In the genomic region with DNA sequence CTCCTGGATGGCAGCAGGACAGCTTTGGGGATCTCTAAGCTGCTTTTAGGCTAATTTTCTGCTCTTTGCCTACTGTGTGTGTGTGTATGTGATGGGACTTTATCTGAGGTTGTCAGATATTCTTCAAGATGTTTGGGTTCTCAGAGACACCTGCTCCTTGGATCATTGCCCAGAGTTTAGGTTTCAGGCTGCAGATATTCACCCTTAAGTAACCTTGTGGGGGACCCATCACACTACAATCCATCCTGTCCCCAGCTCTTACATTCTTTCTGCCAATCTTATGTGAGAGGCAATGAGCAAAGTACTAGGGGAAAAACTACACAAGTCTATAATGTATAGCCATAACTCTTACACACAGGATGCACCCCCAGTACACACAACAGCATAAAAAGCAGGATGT, we compare ENCODE assay signal across 16 cellular contexts.
DNase-seq lines count a peak whose midpoint lies in the region; ATAC-seq, FAIRE-seq and TF ChIP-seq lines count a peak whose summit lies in the region.
"Had no signal": no experiment of that assay in that cellular context is flagged by ENCODE, and none has a peak within 500 bp of the region (broad histone marks: within the 10 kb centered on the region; RNA-seq: fewer than 3 reads in every experiment).

No MANE protein-coding gene starts in this region.

- peak; percentile 71 for FAIRE-seq in GM18507 (lab: Jason Lieb, UNC)
- no peak for FAIRE-seq in RCC 7860 (lab: Jason Lieb, UNC)
- FAIRE-seq: endometrium, TTC549 had no signal

- H3K36me3 Mint-ChIP-seq in WTC11: no peaks in the 10 kb centered on the region
- H3K36me3 Mint-ChIP-seq: naive thymus-derived CD8-positive, alpha-beta T cell had no signal

- peaks cover 3% of the 10 kb centered on the region; the same call in 1 of the 2 replicates for H3K9me3 Mint-ChIP-seq in WTC11

- no peak for TF ChIP-seq CTCF in WTC11 (IDR thresholded peaks at IDR 0.05)

- no peaks in the 10 kb centered on the region for H3K4me1 Mint-ChIP-seq in WTC11

- H3K27me3 Mint-ChIP-seq in WTC11 (ENCODE audit: low read depth): no peaks in the 10 kb centered on the region
- H3K27me3 Mint-ChIP-seq: naive thymus-derived CD8-positive, alpha-beta T cell; stimulated activated naive CD8-positive, alpha-beta T cell treated with anti-CD3 and anti-CD28 coated beads, Interleukin-15, Interleukin-2, amounts not matched to agents 100 ng/mL and 50 ng/mL, for 24 hours had no signal

- ATAC-seq in GM19467 (IDR thresholded peaks at IDR 0.05; ENCODE audit: unreplicated experiment) (peak; percentile 50), HG02840 (IDR thresholded peaks at IDR 0.05; ENCODE audit: low FRiP score, unreplicated experiment) (peak; percentile 48), HG03457 (IDR thresholded peaks at IDR 0.05; ENCODE audit: unreplicated experiment) (peak; percentile 70), WTC11 (no peak)
- ATAC-seq: naive thymus-derived CD8-positive, alpha-beta T cell had no signal

- no peak overlapping the region for H3K4me3 Mint-ChIP-seq in WTC11
- H3K4me3 Mint-ChIP-seq: naive thymus-derived CD8-positive, alpha-beta T cell; stimulated activated naive CD8-positive, alpha-beta T cell treated with anti-CD3 and anti-CD28 coated beads, Interleukin-15, Interleukin-2, amounts not matched to agents 100 ng/mL and 50 ng/mL, for 24 hours had no signal

- CTCF ChIA-PET in WTC11 (lab: Charles Lee): interaction anchor here (0.6 kb wide), 1 partner anchor 11 kb away, joined by 3 read pairs; no protein-coding TSS in a partner anchor

- POLR2A ChIA-PET in WTC11 (lab: Charles Lee): no interaction called here

- DNase-seq in GM18507 (ENCODE audit: extremely low spot score, insufficient read length, low read depth) (no peak), WTC11 (ENCODE audit: low spot score) (no peak), GM19238 (ENCODE audit: insufficient read length, low spot score) (no peak), NCI-H1436 treated with DMSO at 0.1 percent for 48 hours (lab: John Stamatoyannopoulos, UW) (no peak), RCC 7860 (ENCODE audit: low spot score) (no peak)
- DNase-seq: activated CD8-positive, alpha-beta memory T cell treated with anti-CD3 and anti-CD28 coated beads for 24 hours; activated naive CD4-positive, alpha-beta T cell; naive thymus-derived CD8-positive, alpha-beta T cell; NCI-H1694; SJCRH30 had no signal

- H3K27ac Mint-ChIP-seq in WTC11: no peak overlapping the region
- H3K27ac Mint-ChIP-seq: naive thymus-derived CD8-positive, alpha-beta T cell; stimulated activated naive CD8-positive, alpha-beta T cell treated with anti-CD3 and anti-CD28 coated beads, Interleukin-15, Interleukin-2, amounts not matched to agents 100 ng/mL and 50 ng/mL, for 24 hours had no signal

TF ChIP-seq in WTC11, 78 proteins besides CTCF, POLR2A, EP300 and RAD21:
- TF ChIP-seq SOX15 (CRISPR knock-in tag; IDR thresholded peaks at IDR 0.05) (no peak), FOXK1 (CRISPR knock-in tag; IDR thresholded peaks at IDR 0.05) (no peak), ZNF281 (CRISPR knock-in tag; IDR thresholded peaks at IDR 0.05) (no peak), ZMAT4 (CRISPR knock-in tag; IDR thresholded peaks at IDR 0.05) (no peak), ZNF317 (CRISPR knock-in tag; IDR thresholded peaks at IDR 0.05; ENCODE audit: borderline replicate concordance, low read depth) (no peak), PRDM15 (CRISPR knock-in tag; IDR thresholded peaks at IDR 0.05) (no peak), ZNF138 (CRISPR knock-in tag; conservative IDR thresholded peaks at IDR 0.05) (no peak), EMX1 (CRISPR knock-in tag; IDR thresholded peaks at IDR 0.05) (no peak), TCF7 (CRISPR knock-in tag; IDR thresholded peaks at IDR 0.05; ENCODE audit: low read depth) (no peak), USF1 (CRISPR knock-in tag; IDR thresholded peaks at IDR 0.05) (no peak)
- TF ChIP-seq, protein P1, sequence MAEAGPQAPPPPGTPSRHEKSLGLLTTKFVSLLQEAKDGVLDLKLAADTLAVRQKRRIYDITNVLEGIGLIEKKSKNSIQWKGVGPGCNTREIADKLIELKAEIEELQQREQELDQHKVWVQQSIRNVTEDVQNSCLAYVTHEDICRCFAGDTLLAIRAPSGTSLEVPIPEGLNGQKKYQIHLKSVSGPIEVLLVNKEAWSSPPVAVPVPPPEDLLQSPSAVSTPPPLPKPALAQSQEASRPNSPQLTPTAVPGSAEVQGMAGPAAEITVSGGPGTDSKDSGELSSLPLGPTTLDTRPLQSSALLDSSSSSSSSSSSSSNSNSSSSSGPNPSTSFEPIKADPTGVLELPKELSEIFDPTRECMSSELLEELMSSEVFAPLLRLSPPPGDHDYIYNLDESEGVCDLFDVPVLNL (CRISPR knock-in tag; IDR thresholded peaks at IDR 0.05; ENCODE audit: borderline replicate concordance, low read depth): no peak
- TF ChIP-seq, protein P2, sequence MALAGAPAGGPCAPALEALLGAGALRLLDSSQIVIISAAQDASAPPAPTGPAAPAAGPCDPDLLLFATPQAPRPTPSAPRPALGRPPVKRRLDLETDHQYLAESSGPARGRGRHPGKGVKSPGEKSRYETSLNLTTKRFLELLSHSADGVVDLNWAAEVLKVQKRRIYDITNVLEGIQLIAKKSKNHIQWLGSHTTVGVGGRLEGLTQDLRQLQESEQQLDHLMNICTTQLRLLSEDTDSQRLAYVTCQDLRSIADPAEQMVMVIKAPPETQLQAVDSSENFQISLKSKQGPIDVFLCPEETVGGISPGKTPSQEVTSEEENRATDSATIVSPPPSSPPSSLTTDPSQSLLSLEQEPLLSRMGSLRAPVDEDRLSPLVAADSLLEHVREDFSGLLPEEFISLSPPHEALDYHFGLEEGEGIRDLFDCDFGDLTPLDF (CRISPR knock-in tag; IDR thresholded peaks at IDR 0.05): no peak
TF ChIP-seq in WTC11: peak in this region for 0.
